1 cellular context compared by ENCODE assay signal in genomic region chr5:143277536-143277935, GRCh38.
TF ChIP-seq lines count a peak whose summit lies in the region.

No MANE protein-coding gene starts in this region.

TF ChIP-seq in IMR-90, 13 proteins besides CTCF, POLR2A, EP300 and RAD21 (continued from another document):
- TF ChIP-seq, protein P1, sequence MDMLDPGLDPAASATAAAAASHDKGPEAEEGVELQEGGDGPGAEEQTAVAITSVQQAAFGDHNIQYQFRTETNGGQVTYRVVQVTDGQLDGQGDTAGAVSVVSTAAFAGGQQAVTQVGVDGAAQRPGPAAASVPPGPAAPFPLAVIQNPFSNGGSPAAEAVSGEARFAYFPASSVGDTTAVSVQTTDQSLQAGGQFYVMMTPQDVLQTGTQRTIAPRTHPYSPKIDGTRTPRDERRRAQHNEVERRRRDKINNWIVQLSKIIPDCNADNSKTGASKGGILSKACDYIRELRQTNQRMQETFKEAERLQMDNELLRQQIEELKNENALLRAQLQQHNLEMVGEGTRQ (IDR thresholded peaks at IDR 0.05; ENCODE audit: low read depth, low read length): no peak
- TF ChIP-seq MAZ (IDR thresholded peaks at IDR 0.05; ENCODE audit: borderline replicate concordance, low read depth, low read length): no peak
- TF ChIP-seq CHD1 (IDR thresholded peaks at IDR 0.05; ENCODE audit: low read depth, low read length): no peak
- TF ChIP-seq CEBPB (IDR thresholded peaks at IDR 0.05; ENCODE audit: low read depth, low read length): no peak
- TF ChIP-seq RFX5 (IDR thresholded peaks at IDR 0.05; ENCODE audit: low read depth, low read length): no peak
- TF ChIP-seq FOS (IDR thresholded peaks at IDR 0.05; ENCODE audit: low read depth, low read length): no peak
- TF ChIP-seq SMC3 (IDR thresholded peaks at IDR 0.05; ENCODE audit: low read depth, low read length): no peak
- no peak for TF ChIP-seq NFE2L2 (IDR thresholded peaks at IDR 0.05; ENCODE audit: low read depth, low read length)
